22 cellular contexts compared by ENCODE assay signal in genomic region chr7:158311791-158312190, GRCh38.
DNase-seq lines count a peak whose midpoint lies in the region; ATAC-seq, FAIRE-seq and TF ChIP-seq lines count a peak whose summit lies in the region.
"Had no signal": no experiment of that assay in that cellular context is flagged by ENCODE, and none has a peak within 500 bp of the region (broad histone marks: within the 10 kb centered on the region; RNA-seq: fewer than 3 reads in every experiment).

No MANE protein-coding gene starts in this region.

- H3K4me2 ChIP-seq in H1 (ENCODE audit: insufficient read depth in 1 of 2, low read depth in 2 of 2, low read length in 2 of 2) = no peak overlapping the region

- no peak overlapping the region for H3K27ac ChIP-seq in right atrium auricular region
- no peak overlapping the region for H3K27ac ChIP-seq in H1 (ENCODE audit: low read depth, low read length)
- H3K27ac ChIP-seq: C4-2B had no signal

- H4K8ac ChIP-seq in H1 (ENCODE audit: extremely low read depth, insufficient read depth, low read length) = no peak overlapping the region

- POLR2A ChIA-PET in H1 (lab: Charles Lee; ENCODE audit: partially characterized antibody) = no interaction called here

- intact Hi-C loops in left cardiac atrium (cut with DNase I) = no loop called here

- H4K91ac ChIP-seq in H1 (replicated peaks; ENCODE audit: insufficient read length, low read length) = no peak overlapping the region

- H2BK120ac ChIP-seq in H1 (replicated peaks; ENCODE audit: low read depth, low read length) = no peak overlapping the region

- TF ChIP-seq CTCF in right atrium auricular region (IDR thresholded peaks at IDR 0.05) = no peak
- TF ChIP-seq CTCF in H1 (IDR thresholded peaks at IDR 0.05; ENCODE audit: control extremely low read depth in 1 of 3, insufficient read depth in 1 of 3, low read depth in 1 of 3, low read length in 3 of 3) = no peak

- H2BK12ac ChIP-seq in H1 (ENCODE audit: low read depth, low read length) = peak overlapping the region; percentile 43; the same call in 1 of the 2 replicates

- TF ChIP-seq EP300 in H1 (IDR thresholded peaks at IDR 0.05; ENCODE audit: borderline replicate concordance in 1 of 2, low read depth in 2 of 2, low read length in 2 of 2) = no peak

- peaks cover 11 to 16% of the 10 kb centered on the region in 2 donors for H3K9me3 ChIP-seq in right atrium auricular region
- peaks cover 45 to 65% of the 10 kb centered on the region in 2 experiments for H3K9me3 ChIP-seq in H1 (ENCODE audit: insufficient read depth in 2 of 2, low read depth in 1 of 2, low read length in 1 of 2)

- H3K23me2 ChIP-seq in H1 (ENCODE audit: low read depth, low read length) = no peaks in the 10 kb centered on the region

- H3K14ac ChIP-seq in H1 (ENCODE audit: insufficient read length) = no peak overlapping the region

- TF ChIP-seq POLR2A in H1 (IDR thresholded peaks at IDR 0.05; ENCODE audit: control extremely low read depth in 1 of 2, low read depth in 2 of 2, low read length in 2 of 2) = no peak

- H3K4ac ChIP-seq in H1 (replicated peaks; ENCODE audit: insufficient read length, low read depth, low read length) = no peak overlapping the region

- H3K56ac ChIP-seq in H1 (replicated peaks; ENCODE audit: insufficient read length, low read depth, low read length) = no peak overlapping the region

- H3K27me3 ChIP-seq in right atrium auricular region (no peaks in the 10 kb centered on the region), H1 (replicated peaks in 1 of 4; ENCODE audit: control insufficient read depth in 3 of 4, extremely low read depth in 1 of 4, insufficient read depth in 3 of 4, low read length in 3 of 4) (no peaks in the 10 kb centered on the region)
- H3K27me3 ChIP-seq: MG63 had no signal

- no peak overlapping the region for H2AFZ ChIP-seq in H1 (ENCODE audit: low read length)

- H2BK15ac ChIP-seq in H1 (ENCODE audit: low read length) = 0 out of 2 replicates have a peak overlapping the region, but pooled peaks have one; percentile 25

- no peak overlapping the region; the same call in 1 of the 2 replicates for H2AK5ac ChIP-seq in H1 (ENCODE audit: low read depth, low read length)

- no peak overlapping the region for H3K9ac ChIP-seq in H1 (replicated peaks in 1 of 4; ENCODE audit: extremely low read depth in 1 of 4, low read depth in 3 of 4, low read length in 3 of 4)

- no peaks in the 10 kb centered on the region for H4K20me1 ChIP-seq in H1 (replicated peaks in 1 of 2; ENCODE audit: control insufficient read depth in 1 of 2, insufficient read depth in 2 of 2, low read length in 2 of 2)

- H3K23ac ChIP-seq in H1 (ENCODE audit: insufficient read length) = no peak overlapping the region

- no peaks in the 10 kb centered on the region for H3K4me1 ChIP-seq in right atrium auricular region
- H3K4me1 ChIP-seq in H1 (replicated peaks in 1 of 4; ENCODE audit: control insufficient read depth in 3 of 4, insufficient read depth in 4 of 4, low read length in 3 of 4) = peaks cover 0 to 6% (median 2%) of the 10 kb centered on the region in 4 experiments; a peak in 2 of 7 replicates

- TF ChIP-seq RAD21 in H1 (IDR thresholded peaks at IDR 0.05 in 1 of 2, conservative IDR thresholded peaks at IDR 0.05 in 1 of 2; ENCODE audit: low read depth in 2 of 2, low read length in 2 of 2) = no peak

- FAIRE-seq in H1 (lab: Jason Lieb, UNC) (no peak), urothelium cell line (lab: Jason Lieb, UNC) (peak; percentile 72)
- FAIRE-seq: A204.1, G401.6, GM12892, RCC 7860 had no signal

- ATAC-seq in left cardiac atrium = no peak
- no peak for ATAC-seq in GM18868 (IDR thresholded peaks at IDR 0.05; ENCODE audit: unreplicated experiment)
- ATAC-seq in HG02870 (IDR thresholded peaks at IDR 0.05; ENCODE audit: unreplicated experiment) = no peak

- H3K18ac ChIP-seq in H1 (ENCODE audit: extremely low read depth, low read length) = no peak overlapping the region

- H2BK5ac ChIP-seq in H1 (ENCODE audit: low read depth, low read length) = no peak overlapping the region

- DNase-seq in right atrium auricular region (ENCODE audit: low spot score) (peak; percentile 38), left cardiac atrium (no peak), H1 (ENCODE audit: low read depth in 1 of 2, low spot score in 2 of 2) (peak in 1 of 2 experiments; percentile 31), mesenteric fat pad (ENCODE audit: low spot score) (peak; percentile 51), urothelium cell line (ENCODE audit: low spot score) (no peak), T-helper 1 cell (no peak)
- DNase-seq: CD8-positive, alpha-beta memory T cell; GOT3; MG63; NCI-H1417; NCI-H1694 treated with DMSO at 0.1 percent for 48 hours; NCI-H2081 treated with DMSO at 0.1 percent for 48 hours; NCI-H2171 treated with DMSO at 0.1 percent for 48 hours; NCI-H526; OCI-M1 had no signal

- H3K4me3 ChIP-seq in right atrium auricular region = no peak overlapping the region
- H3K4me3 ChIP-seq in H1 (ENCODE audit: extremely low read depth in 1 of 4, insufficient read depth in 2 of 4, low read depth in 3 of 4, low read length in 4 of 4) = no peak overlapping the region
- H3K4me3 ChIP-seq: MG63 had no signal

- WGBS in H1 (ENCODE audit: extremely low coverage in 1 of 2, insufficient coverage in 1 of 2, insufficient read length in 1 of 2, insufficient replicate concordance in 2 of 2, low coverage in 1 of 2, low lambda C conversion rate in 2 of 2, missing lambda C conversion rate in 1 of 2), 2 experiments = 80% methylated on average over 11 of the region's 11 CpGs; no CpG with 5 or more reads in 1 of the 2 experiments

- H3K36me3 ChIP-seq in right atrium auricular region = no peaks in the 10 kb centered on the region
- H3K36me3 ChIP-seq in H1 (ENCODE audit: control insufficient read depth in 2 of 4, insufficient read depth in 4 of 4, low read length in 3 of 4) = peaks cover 0 to 5% (median 0%) of the 10 kb centered on the region in 4 experiments; a peak in 1 of 8 replicates
- H3K36me3 ChIP-seq: MG63 had no signal

- CTCF ChIA-PET in H1 (lab: Charles Lee; ENCODE audit: partially characterized antibody) = no interaction called here

- H4K5ac ChIP-seq in H1 (ENCODE audit: insufficient read length, low read depth, low read length) = no peak overlapping the region

- H2BK20ac ChIP-seq in H1 (ENCODE audit: low read length) = no peak overlapping the region

- no peaks in the 10 kb centered on the region for H3K79me1 ChIP-seq in H1 (ENCODE audit: low read depth, low read length)

- no peaks in the 10 kb centered on the region for H3K79me2 ChIP-seq in H1 (ENCODE audit: control insufficient read depth in 1 of 2, insufficient read depth in 2 of 2, low read length in 2 of 2)

TF ChIP-seq in H1, 55 proteins besides CTCF, POLR2A, EP300 and RAD21:
- no peak for TF ChIP-seq RFX5 (IDR thresholded peaks at IDR 0.05; ENCODE audit: borderline replicate concordance, low read depth, low read length)
- no peak for TF ChIP-seq GABPA (IDR thresholded peaks at IDR 0.05; ENCODE audit: borderline replicate concordance, insufficient read depth, low read length)
- TF ChIP-seq TAF1 (IDR thresholded peaks at IDR 0.05; ENCODE audit: low read depth, low read length) = no peak
- no peak for TF ChIP-seq HDAC2 (IDR thresholded peaks at IDR 0.05; ENCODE audit: borderline replicate concordance in 1 of 2, low read depth in 2 of 2, low read length in 2 of 2)
- TF ChIP-seq MAFK (IDR thresholded peaks at IDR 0.05; ENCODE audit: low read depth, low read length) = no peak

Comparison
In these comparisons a context has a peak if more than half of its experiments do, and no peak if none do; other contexts are left out.
1. DNase-seq: peak in right atrium auricular region (single experiment) and mesenteric fat pad (single experiment); none in left cardiac atrium (single experiment), urothelium cell line (single experiment) and T-helper 1 cell (0 of 5).